In genomic region chr19:43511324-43511723, GRCh38 we compare ENCODE assay signal across 21 cellular contexts. TPM values are rescaled to one million over a fixed set of nuclear protein-coding genes. Genes with fewer than 3 reads are reported as not detected.
"Had no signal": no experiment of that assay in that cellular context is flagged by ENCODE, and none has a peak within 500 bp of the region (broad histone marks: within the 10 kb centered on the region; RNA-seq: fewer than 3 reads in every experiment).

No MANE protein-coding gene starts in this region.

- DNase-seq: dermis blood vessel endothelial cell; dorsolateral prefrontal cortex; effector CD4-positive, alpha-beta T cell; effector memory CD4-positive, alpha-beta T cell; erythroblast; foreskin keratinocyte; heart left ventricle; hypothalamus; immature natural killer cell; islet precursor cell; kidney; kidney glomerular epithelial cell; left lung; left ventricle myocardium superior; lower lobe of right lung; mesenchymal stem cell; naive thymus-derived CD4-positive, alpha-beta T cell had no signal

- ATAC-seq: foreskin keratinocyte; gastroesophageal sphincter; heart left ventricle; left ventricle myocardium superior; naive thymus-derived CD4-positive, alpha-beta T cell had no signal

- H3K4me3 ChIP-seq: coronary artery, dorsolateral prefrontal cortex, esophagus muscularis mucosa, gastroesophageal sphincter, heart left ventricle, hepatocyte, left lung, lower lobe of right lung had no signal

- H3K4me1 ChIP-seq: esophagus muscularis mucosa, foreskin keratinocyte, gastroesophageal sphincter, heart left ventricle had no signal

- H3K9me3 ChIP-seq: esophagus muscularis mucosa, gastroesophageal sphincter, heart left ventricle, left lung, lower lobe of right lung had no signal

RNA-seq across cellular contexts. Expression of gene ZNF575, which starts 21.7 kb away (rescaled TPM):
- total RNA-seq: dermis blood vessel endothelial cell, hepatocyte had no signal
